Comparison of ENCODE assay signal across 21 cellular contexts in the genomic region with DNA sequence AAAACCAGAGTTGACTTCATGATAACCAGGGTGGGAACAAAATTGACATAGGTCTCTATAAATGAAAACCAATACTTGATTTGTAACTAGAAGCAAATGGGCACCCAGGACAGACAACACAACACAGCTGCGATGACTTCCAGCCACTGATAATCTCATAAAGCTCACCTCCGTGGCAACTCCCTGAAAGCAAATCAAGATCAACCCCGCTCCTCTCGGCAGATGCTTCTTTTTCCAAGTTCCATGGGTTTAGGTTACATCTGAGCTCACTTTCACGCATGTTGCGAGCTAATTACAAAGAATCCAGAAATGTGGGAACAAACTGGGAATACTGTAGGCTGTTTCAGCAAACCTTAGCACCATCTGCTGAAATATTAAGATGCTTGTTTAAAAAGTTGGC.
DNase-seq lines count a peak whose midpoint lies in the region; ATAC-seq, FAIRE-seq and TF ChIP-seq lines count a peak whose summit lies in the region.
"Had no signal": no experiment of that assay in that cellular context is flagged by ENCODE, and none has a peak within 500 bp of the region (broad histone marks: within the 10 kb centered on the region; RNA-seq: fewer than 3 reads in every experiment).

No MANE protein-coding gene starts in this region.

- H3K27me3 Mint-ChIP-seq in WTC11 (ENCODE audit: low read depth) = no peaks in the 10 kb centered on the region
- H3K27me3 Mint-ChIP-seq: IgD-negative memory B cell had no signal

- no peak overlapping the region for H3K4me3 Mint-ChIP-seq in WTC11
- H3K4me3 Mint-ChIP-seq: CD14-positive monocyte; CD8-positive, alpha-beta T cell; H9; IgD-negative memory B cell had no signal

- POLR2A ChIA-PET in WTC11 (lab: Charles Lee) = no interaction called here

- H3K4me1 Mint-ChIP-seq in WTC11 = 0 out of 2 replicates have a peak, but pooled peaks cover 6% of the 10 kb centered on the region
- H3K4me1 Mint-ChIP-seq: CD14-positive monocyte, IgD-negative memory B cell had no signal

- peak overlapping the region; percentile 6; the same call in 1 of the 2 replicates for H3K27ac Mint-ChIP-seq in WTC11
- no peak overlapping the region for H3K27ac Mint-ChIP-seq in activated naive CD4-positive, alpha-beta T cell treated with anti-CD3 and anti-CD28 coated beads, Interleukin-2, amount 50 U/mL, for 72 hours
- H3K27ac Mint-ChIP-seq: CD14-positive monocyte; CD8-positive, alpha-beta T cell; IgD-negative memory B cell had no signal

- DNase-seq in DMS 273 treated with DMSO at 0.1 percent for 48 hours (lab: John Stamatoyannopoulos, UW) = peak; percentile 79
- DNase-seq in NCI-H446 treated with DMSO at 0.1 percent for 48 hours (lab: John Stamatoyannopoulos, UW) = peak; percentile 12
- DNase-seq in NCI-H82 treated with DMSO at 0.1 percent for 48 hours (lab: John Stamatoyannopoulos, UW; ENCODE audit: unreplicated experiment) = peak; percentile 46
- DNase-seq in WTC11 (ENCODE audit: low spot score) = no peak
- DNase-seq in GM19239 (ENCODE audit: insufficient read length, low spot score) = no peak
- DNase-seq in activated naive CD4-positive, alpha-beta T cell treated with anti-CD3 and anti-CD28 coated beads, Interleukin-2, amount 50 U/mL, for 72 hours (ENCODE audit: low spot score in 2 of 2) = no peak
- DNase-seq in DMS114 treated with DMSO at 0.1 percent for 48 hours (lab: John Stamatoyannopoulos, UW; ENCODE audit: unreplicated experiment) = no peak
- DNase-seq in CD1c-positive myeloid dendritic cell (ENCODE audit: extremely low spot score) = no peak
- DNase-seq: 8988T; Calu3; CD8-positive, alpha-beta T cell; DMS153; DMS79; GDM1; H9 had no signal

- peaks cover 77% of the 10 kb centered on the region for H3K36me3 Mint-ChIP-seq in WTC11
- no peaks in the 10 kb centered on the region for H3K36me3 Mint-ChIP-seq in activated naive CD4-positive, alpha-beta T cell treated with anti-CD3 and anti-CD28 coated beads, Interleukin-2, amount 50 U/mL, for 72 hours
- H3K36me3 Mint-ChIP-seq: CD14-positive monocyte; CD8-positive, alpha-beta T cell; IgD-negative memory B cell had no signal

- FAIRE-seq in GM19239 (lab: Jason Lieb, UNC) = no peak
- FAIRE-seq: GM12892, GM18507, H1, HepG2 had no signal

- H3K9me3 Mint-ChIP-seq in WTC11 = peaks cover 6% of the 10 kb centered on the region
- H3K9me3 Mint-ChIP-seq in activated naive CD4-positive, alpha-beta T cell treated with anti-CD3 and anti-CD28 coated beads, Interleukin-2, amount 50 U/mL, for 72 hours = peaks cover 14 to 22% of the 10 kb centered on the region in 2 donors

- no peak for ATAC-seq in WTC11
- ATAC-seq in activated naive CD4-positive, alpha-beta T cell treated with anti-CD3 and anti-CD28 coated beads, Interleukin-2, amount 50 U/mL, for 72 hours = no peak
- ATAC-seq: CD8-positive, alpha-beta T cell; HepG2 had no signal

- no peak for TF ChIP-seq CTCF in WTC11 (IDR thresholded peaks at IDR 0.05)

- CTCF ChIA-PET in WTC11 (lab: Charles Lee) = no interaction called here

TF ChIP-seq in WTC11, 78 proteins besides CTCF, POLR2A, EP300 and RAD21 (continues in another document):
- TF ChIP-seq GTF2I (CRISPR knock-in tag; conservative IDR thresholded peaks at IDR 0.05) (no peak), IRF2 (CRISPR knock-in tag; IDR thresholded peaks at IDR 0.05; ENCODE audit: borderline replicate concordance, low read depth) (no peak), CREB1 (CRISPR knock-in tag; IDR thresholded peaks at IDR 0.05) (no peak), TEAD4 (CRISPR knock-in tag; IDR thresholded peaks at IDR 0.05) (no peak), FOXP1 (CRISPR knock-in tag; IDR thresholded peaks at IDR 0.05; ENCODE audit: borderline replicate concordance) (no peak)
- TF ChIP-seq, protein P1, sequence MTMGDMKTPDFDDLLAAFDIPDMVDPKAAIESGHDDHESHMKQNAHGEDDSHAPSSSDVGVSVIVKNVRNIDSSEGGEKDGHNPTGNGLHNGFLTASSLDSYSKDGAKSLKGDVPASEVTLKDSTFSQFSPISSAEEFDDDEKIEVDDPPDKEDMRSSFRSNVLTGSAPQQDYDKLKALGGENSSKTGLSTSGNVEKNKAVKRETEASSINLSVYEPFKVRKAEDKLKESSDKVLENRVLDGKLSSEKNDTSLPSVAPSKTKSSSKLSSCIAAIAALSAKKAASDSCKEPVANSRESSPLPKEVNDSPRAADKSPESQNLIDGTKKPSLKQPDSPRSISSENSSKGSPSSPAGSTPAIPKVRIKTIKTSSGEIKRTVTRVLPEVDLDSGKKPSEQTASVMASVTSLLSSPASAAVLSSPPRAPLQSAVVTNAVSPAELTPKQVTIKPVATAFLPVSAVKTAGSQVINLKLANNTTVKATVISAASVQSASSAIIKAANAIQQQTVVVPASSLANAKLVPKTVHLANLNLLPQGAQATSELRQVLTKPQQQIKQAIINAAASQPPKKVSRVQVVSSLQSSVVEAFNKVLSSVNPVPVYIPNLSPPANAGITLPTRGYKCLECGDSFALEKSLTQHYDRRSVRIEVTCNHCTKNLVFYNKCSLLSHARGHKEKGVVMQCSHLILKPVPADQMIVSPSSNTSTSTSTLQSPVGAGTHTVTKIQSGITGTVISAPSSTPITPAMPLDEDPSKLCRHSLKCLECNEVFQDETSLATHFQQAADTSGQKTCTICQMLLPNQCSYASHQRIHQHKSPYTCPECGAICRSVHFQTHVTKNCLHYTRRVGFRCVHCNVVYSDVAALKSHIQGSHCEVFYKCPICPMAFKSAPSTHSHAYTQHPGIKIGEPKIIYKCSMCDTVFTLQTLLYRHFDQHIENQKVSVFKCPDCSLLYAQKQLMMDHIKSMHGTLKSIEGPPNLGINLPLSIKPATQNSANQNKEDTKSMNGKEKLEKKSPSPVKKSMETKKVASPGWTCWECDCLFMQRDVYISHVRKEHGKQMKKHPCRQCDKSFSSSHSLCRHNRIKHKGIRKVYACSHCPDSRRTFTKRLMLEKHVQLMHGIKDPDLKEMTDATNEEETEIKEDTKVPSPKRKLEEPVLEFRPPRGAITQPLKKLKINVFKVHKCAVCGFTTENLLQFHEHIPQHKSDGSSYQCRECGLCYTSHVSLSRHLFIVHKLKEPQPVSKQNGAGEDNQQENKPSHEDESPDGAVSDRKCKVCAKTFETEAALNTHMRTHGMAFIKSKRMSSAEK (CRISPR knock-in tag; IDR thresholded peaks at IDR 0.05; ENCODE audit: borderline replicate concordance) = no peak
- TF ChIP-seq, protein P2, sequence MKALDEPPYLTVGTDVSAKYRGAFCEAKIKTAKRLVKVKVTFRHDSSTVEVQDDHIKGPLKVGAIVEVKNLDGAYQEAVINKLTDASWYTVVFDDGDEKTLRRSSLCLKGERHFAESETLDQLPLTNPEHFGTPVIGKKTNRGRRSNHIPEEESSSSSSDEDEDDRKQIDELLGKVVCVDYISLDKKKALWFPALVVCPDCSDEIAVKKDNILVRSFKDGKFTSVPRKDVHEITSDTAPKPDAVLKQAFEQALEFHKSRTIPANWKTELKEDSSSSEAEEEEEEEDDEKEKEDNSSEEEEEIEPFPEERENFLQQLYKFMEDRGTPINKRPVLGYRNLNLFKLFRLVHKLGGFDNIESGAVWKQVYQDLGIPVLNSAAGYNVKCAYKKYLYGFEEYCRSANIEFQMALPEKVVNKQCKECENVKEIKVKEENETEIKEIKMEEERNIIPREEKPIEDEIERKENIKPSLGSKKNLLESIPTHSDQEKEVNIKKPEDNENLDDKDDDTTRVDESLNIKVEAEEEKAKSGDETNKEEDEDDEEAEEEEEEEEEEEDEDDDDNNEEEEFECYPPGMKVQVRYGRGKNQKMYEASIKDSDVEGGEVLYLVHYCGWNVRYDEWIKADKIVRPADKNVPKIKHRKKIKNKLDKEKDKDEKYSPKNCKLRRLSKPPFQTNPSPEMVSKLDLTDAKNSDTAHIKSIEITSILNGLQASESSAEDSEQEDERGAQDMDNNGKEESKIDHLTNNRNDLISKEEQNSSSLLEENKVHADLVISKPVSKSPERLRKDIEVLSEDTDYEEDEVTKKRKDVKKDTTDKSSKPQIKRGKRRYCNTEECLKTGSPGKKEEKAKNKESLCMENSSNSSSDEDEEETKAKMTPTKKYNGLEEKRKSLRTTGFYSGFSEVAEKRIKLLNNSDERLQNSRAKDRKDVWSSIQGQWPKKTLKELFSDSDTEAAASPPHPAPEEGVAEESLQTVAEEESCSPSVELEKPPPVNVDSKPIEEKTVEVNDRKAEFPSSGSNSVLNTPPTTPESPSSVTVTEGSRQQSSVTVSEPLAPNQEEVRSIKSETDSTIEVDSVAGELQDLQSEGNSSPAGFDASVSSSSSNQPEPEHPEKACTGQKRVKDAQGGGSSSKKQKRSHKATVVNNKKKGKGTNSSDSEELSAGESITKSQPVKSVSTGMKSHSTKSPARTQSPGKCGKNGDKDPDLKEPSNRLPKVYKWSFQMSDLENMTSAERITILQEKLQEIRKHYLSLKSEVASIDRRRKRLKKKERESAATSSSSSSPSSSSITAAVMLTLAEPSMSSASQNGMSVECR (CRISPR knock-in tag; IDR thresholded peaks at IDR 0.05; ENCODE audit: borderline replicate concordance) = no peak
- TF ChIP-seq, protein P3, sequence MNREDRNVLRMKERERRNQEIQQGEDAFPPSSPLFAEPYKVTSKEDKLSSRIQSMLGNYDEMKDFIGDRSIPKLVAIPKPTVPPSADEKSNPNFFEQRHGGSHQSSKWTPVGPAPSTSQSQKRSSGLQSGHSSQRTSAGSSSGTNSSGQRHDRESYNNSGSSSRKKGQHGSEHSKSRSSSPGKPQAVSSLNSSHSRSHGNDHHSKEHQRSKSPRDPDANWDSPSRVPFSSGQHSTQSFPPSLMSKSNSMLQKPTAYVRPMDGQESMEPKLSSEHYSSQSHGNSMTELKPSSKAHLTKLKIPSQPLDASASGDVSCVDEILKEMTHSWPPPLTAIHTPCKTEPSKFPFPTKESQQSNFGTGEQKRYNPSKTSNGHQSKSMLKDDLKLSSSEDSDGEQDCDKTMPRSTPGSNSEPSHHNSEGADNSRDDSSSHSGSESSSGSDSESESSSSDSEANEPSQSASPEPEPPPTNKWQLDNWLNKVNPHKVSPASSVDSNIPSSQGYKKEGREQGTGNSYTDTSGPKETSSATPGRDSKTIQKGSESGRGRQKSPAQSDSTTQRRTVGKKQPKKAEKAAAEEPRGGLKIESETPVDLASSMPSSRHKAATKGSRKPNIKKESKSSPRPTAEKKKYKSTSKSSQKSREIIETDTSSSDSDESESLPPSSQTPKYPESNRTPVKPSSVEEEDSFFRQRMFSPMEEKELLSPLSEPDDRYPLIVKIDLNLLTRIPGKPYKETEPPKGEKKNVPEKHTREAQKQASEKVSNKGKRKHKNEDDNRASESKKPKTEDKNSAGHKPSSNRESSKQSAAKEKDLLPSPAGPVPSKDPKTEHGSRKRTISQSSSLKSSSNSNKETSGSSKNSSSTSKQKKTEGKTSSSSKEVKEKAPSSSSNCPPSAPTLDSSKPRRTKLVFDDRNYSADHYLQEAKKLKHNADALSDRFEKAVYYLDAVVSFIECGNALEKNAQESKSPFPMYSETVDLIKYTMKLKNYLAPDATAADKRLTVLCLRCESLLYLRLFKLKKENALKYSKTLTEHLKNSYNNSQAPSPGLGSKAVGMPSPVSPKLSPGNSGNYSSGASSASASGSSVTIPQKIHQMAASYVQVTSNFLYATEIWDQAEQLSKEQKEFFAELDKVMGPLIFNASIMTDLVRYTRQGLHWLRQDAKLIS (CRISPR knock-in tag; IDR thresholded peaks at IDR 0.05; ENCODE audit: borderline replicate concordance) = no peak

Comparison
In these comparisons a context has a peak if more than half of its experiments do, and no peak if none do; other contexts are left out.
1. DNase-seq: peak in DMS 273 treated with DMSO at 0.1 percent for 48 hours (single experiment), NCI-H446 treated with DMSO at 0.1 percent for 48 hours (single experiment) and NCI-H82 treated with DMSO at 0.1 percent for 48 hours (single experiment); none in WTC11 (single experiment), GM19239 (single experiment), activated naive CD4-positive, alpha-beta T cell treated with anti-CD3 and anti-CD28 coated beads, Interleukin-2, amount 50 U/mL, for 72 hours (0 of 2), DMS114 treated with DMSO at 0.1 percent for 48 hours (single experiment) and CD1c-positive myeloid dendritic cell (single experiment).